ENCODE assay signal across 13 cellular contexts in the genomic region with DNA sequence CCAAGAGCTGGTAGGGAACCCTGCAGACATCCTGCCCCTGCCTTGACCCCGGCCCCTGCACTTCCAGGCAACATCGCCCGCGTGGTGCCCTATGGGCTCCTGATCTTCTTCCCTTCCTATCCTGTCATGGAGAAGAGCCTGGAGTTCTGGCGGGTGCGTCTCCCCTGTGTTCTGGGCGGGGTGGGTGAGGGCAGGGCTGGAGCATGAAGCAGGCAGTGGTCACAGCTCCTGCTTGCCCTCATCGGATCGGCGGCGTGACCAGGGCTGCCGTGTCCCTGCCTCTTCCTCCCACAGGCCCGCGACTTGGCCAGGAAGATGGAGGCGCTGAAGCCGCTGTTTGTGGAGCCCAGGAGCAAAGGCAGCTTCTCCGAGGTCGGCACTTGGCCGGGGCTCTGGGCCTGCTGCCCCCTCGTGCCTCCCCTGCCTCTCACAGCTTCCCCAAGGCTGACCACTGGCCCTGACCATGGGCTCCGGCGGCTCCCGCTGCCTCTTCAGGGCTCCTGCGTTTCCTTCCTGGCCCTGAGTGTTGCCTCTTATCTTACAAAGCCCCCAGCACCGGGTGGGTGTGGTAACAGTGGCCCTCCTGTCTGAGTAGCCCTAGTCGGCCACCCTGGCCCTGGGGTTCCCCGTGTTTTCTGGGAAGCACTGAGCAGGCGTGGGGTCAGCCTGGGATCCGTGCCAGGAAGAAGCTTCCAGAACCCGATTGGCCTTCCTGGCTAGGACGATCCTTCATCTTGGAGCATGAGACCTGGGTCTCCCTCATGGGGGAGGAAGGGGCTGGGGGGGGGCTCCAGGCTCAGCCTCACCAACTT. TPM values are rescaled to one million over a fixed set of nuclear protein-coding genes. Genes with fewer than 3 reads are reported as not detected.
DNase-seq lines count a peak whose midpoint lies in the region; ATAC-seq and TF ChIP-seq lines count a peak whose summit lies in the region.
"Had no signal": no experiment of that assay in that cellular context is flagged by ENCODE, and none has a peak within 500 bp of the region (broad histone marks: within the 10 kb centered on the region; RNA-seq: fewer than 3 reads in every experiment).

No MANE protein-coding gene starts in this region.

- TF ChIP-seq POLR2A in esophagus muscularis mucosa (IDR thresholded peaks at IDR 0.05; ENCODE audit: low read depth) = no peak
- no peak for TF ChIP-seq POLR2A in gastrocnemius medialis (IDR thresholded peaks at IDR 0.05)

- 62% methylated on average over 25 of the region's 31 CpGs for WGBS in esophagus muscularis mucosa

- ATAC-seq in gastrocnemius medialis = no peak
- ATAC-seq: natural killer cell had no signal

- no peak for DNase-seq in esophagus muscularis mucosa (ENCODE audit: extremely low spot score)
- no peak for DNase-seq in gastrocnemius medialis
- no peak for DNase-seq in NCI-H1092 treated with DMSO at 0.1 percent for 48 hours (lab: John Stamatoyannopoulos, UW)
- no peak for DNase-seq in H4 (ENCODE audit: low spot score)
- no peak for DNase-seq in inferior parietal cortex (ENCODE audit: extremely low spot score)
- DNase-seq: activated CD4-positive, alpha-beta T cell treated with anti-CD3 and anti-CD28 coated beads, Interleukin-2, amount 50 U/mL, for 48 hours; immature natural killer cell; natural killer cell; NCI-H2107; stimulated activated CD4-positive, alpha-beta T cell treated with anti-CD3 and anti-CD28 coated beads, Interleukin-12 subunit alpha, Interleukin-12 subunit beta, amount 100 ng/mL, for 4 hours; T-helper 1 cell had no signal

- no peak for TF ChIP-seq CTCF in esophagus muscularis mucosa (IDR thresholded peaks at IDR 0.05)
- TF ChIP-seq CTCF in gastrocnemius medialis (IDR thresholded peaks at IDR 0.05 in 4 of 5, conservative IDR thresholded peaks at IDR 0.05 in 1 of 5) = no peak

- H3K27ac ChIP-seq in esophagus muscularis mucosa (replicated peaks in 1 of 4) (peak overlapping the region; percentile 72 to 85 (median 82)), gastrocnemius medialis (peak overlapping the region; percentile 78 to 83 (median 82))
- H3K27ac ChIP-seq: BLaER1 had no signal

- H3K9me3 ChIP-seq in esophagus muscularis mucosa (no peaks in the 10 kb centered on the region), gastrocnemius medialis (no peaks in the 10 kb centered on the region)
- H3K9me3 ChIP-seq: BLaER1 had no signal

- no peak for TF ChIP-seq EP300 in esophagus muscularis mucosa (IDR thresholded peaks at IDR 0.05)

- H3K4me3 ChIP-seq in esophagus muscularis mucosa (no peak overlapping the region), gastrocnemius medialis (no peak overlapping the region)
- H3K4me3 ChIP-seq: BLaER1 had no signal

- H3K36me3 ChIP-seq in esophagus muscularis mucosa (peaks cover 0 to 13% (median 7%) of the 10 kb centered on the region in 4 donors), gastrocnemius medialis (no peaks in the 10 kb centered on the region)

- H3K27me3 ChIP-seq in esophagus muscularis mucosa = no peaks in the 10 kb centered on the region
- H3K27me3 ChIP-seq in gastrocnemius medialis = no peaks in the 10 kb centered on the region
- H3K27me3 ChIP-seq: BLaER1 had no signal

- H3K4me1 ChIP-seq in esophagus muscularis mucosa = peaks cover 43 to 70% (median 62%) of the 10 kb centered on the region in 4 donors
- peaks cover 14 to 19% of the 10 kb centered on the region in 2 donors for H3K4me1 ChIP-seq in gastrocnemius medialis

- intact Hi-C loops in esophagus muscularis mucosa (cut with DNase I) = no loop called here
- intact Hi-C loops in gastrocnemius medialis (cut with DNase I; ENCODE audit: low total_unique reads) = no loop called here

- in situ Hi-C loops in gastrocnemius medialis (cut with MboI; ENCODE audit: low sequenced_read_pairs in 4 of 4) = no loop called here

TF ChIP-seq in PFSK-1, 5 proteins besides CTCF, POLR2A, EP300 and RAD21:
- TF ChIP-seq POLR2AphosphoS5 (IDR thresholded peaks at IDR 0.05; ENCODE audit: low read depth, low read length) = 0 out of 2 replicates have a peak, but pooled peaks have one; percentile 7
- TF ChIP-seq TAF1 (IDR thresholded peaks at IDR 0.05; ENCODE audit: borderline replicate concordance, insufficient read depth, low read length) = no peak

RNA-seq across cellular contexts. Expression of a gene that starts 8.0 kb away (rescaled TPM):
- 3.1 TPM for polyA plus RNA-seq in PFSK-1 (2012; ENCODE audit: insufficient read length, low read depth)
- total RNA-seq in esophagus muscularis mucosa (10 to 100 TPM in 3 of 4 donors, 1 to 10 TPM in 1; 5.0 to 67.8 (median 26.5) TPM), gastrocnemius medialis (1 to 10 TPM; 1.2 to 4.8 (median 3.1) TPM)
- total RNA-seq in H4 (2014; rRNA removed; shearing (Covaris generic)) = 0.10 and 0.39 TPM in 2 replicates
- total RNA-seq: natural killer cell had no signal
- polyA plus RNA-seq: immature natural killer cell had no signal

RNA-seq across cellular contexts. Expression of a gene that starts 19.3 kb away (rescaled TPM):
- 74.7 TPM for polyA plus RNA-seq in PFSK-1 (2012; ENCODE audit: insufficient read length, low read depth)
- 10 to 100 TPM; 34.1 to 46.5 (median 44.6) TPM for total RNA-seq in esophagus muscularis mucosa
- total RNA-seq in gastrocnemius medialis = 10 to 100 TPM; 26.9 to 35.1 (median 27.8) TPM
- 24.6 and 36.0 TPM in 2 replicates for total RNA-seq in H4 (2014; rRNA removed; shearing (Covaris generic))

RNA-seq across cellular contexts. Expression of a gene that starts 19.4 kb away (rescaled TPM):
- 47.1 TPM for polyA plus RNA-seq in PFSK-1 (2012; ENCODE audit: insufficient read length, low read depth)
- 10 to 100 TPM; 22.5 to 38.9 (median 28.6) TPM for total RNA-seq in esophagus muscularis mucosa
- 10 to 100 TPM; 13.4 to 20.8 (median 15.5) TPM for total RNA-seq in gastrocnemius medialis
- total RNA-seq in H4 (2014; rRNA removed; shearing (Covaris generic)) = 5.4 and 9.4 TPM in 2 replicates

RNA-seq across cellular contexts. Expression of a gene that starts 30.3 kb away (rescaled TPM):
- 18.7 TPM for polyA plus RNA-seq in PFSK-1 (2012; ENCODE audit: insufficient read length, low read depth)
- total RNA-seq in esophagus muscularis mucosa (10 to 100 TPM in 2 of 4 donors, 1 to 10 TPM in 2; 8.4 to 13.4 (median 9.6) TPM), gastrocnemius medialis (1 to 10 TPM; 2.4 to 9.1 (median 6.0) TPM)
- 8.6 and 11.6 TPM in 2 replicates for total RNA-seq in H4 (2014; rRNA removed; shearing (Covaris generic))

RNA-seq across cellular contexts. Expression of a gene that starts 35.2 kb away (rescaled TPM):
- 34.8 TPM for polyA plus RNA-seq in PFSK-1 (2012; ENCODE audit: insufficient read length, low read depth)
- 10 to 100 TPM; 13.3 to 47.4 (median 28.9) TPM for total RNA-seq in esophagus muscularis mucosa
- total RNA-seq in gastrocnemius medialis = 1 to 10 TPM in 1 of 4 donors, under 1 TPM in 3; 0.51 to 1.9 (median 0.88) TPM
- total RNA-seq in H4 (2014; rRNA removed; shearing (Covaris generic)) = 9.4 and 18.9 TPM in 2 replicates
